In genomic region chr10:34423607-34424325, GRCh38 we compare ENCODE assay signal across 19 cellular contexts.
A peak's percentile ranks its signal among the peaks of the same experiment; 100 is the strongest.
DNase-seq lines count a peak whose midpoint lies in the region; ATAC-seq and FAIRE-seq lines count a peak whose summit lies in the region.
"Had no signal": no experiment of that assay in that cellular context is flagged by ENCODE, and none has a peak within 500 bp of the region (broad histone marks: within the 10 kb centered on the region; RNA-seq: fewer than 3 reads in every experiment).

No MANE protein-coding gene starts in this region.

- no peaks in the 10 kb centered on the region for H3K36me3 ChIP-seq in H7 (replicated peaks; ENCODE audit: control insufficient read depth, insufficient read depth, low read length)
- H3K36me3 ChIP-seq: BLaER1 had no signal

- DNase-seq in RCC 7860 (ENCODE audit: low spot score) (no peak), H7 (no peak)
- no peak for DNase-seq in activated effector memory CD4-positive, alpha-beta T cell treated with anti-CD3 and anti-CD28 coated beads, Interleukin-2, amount 50 U/mL, for 16 hours
- DNase-seq: CD4-positive, alpha-beta T cell; CD8-positive, alpha-beta memory T cell; DMS 273 treated with DMSO at 0.1 percent for 48 hours; DMS79; EL; GF-D8; GOT3; HCEC 1CT had no signal

- FAIRE-seq in G401.6 (lab: Jason Lieb, UNC) = peak; percentile 64
- FAIRE-seq in RCC 7860 (lab: Jason Lieb, UNC) = peak; percentile 68
- FAIRE-seq in islet of Langerhans (lab: Jason Lieb, UNC) = peak; percentile 72
- FAIRE-seq: D721Med, GM12891, GM18507, H54 had no signal

- ATAC-seq in GM19452 (IDR thresholded peaks at IDR 0.05; ENCODE audit: unreplicated experiment) = no peak

- H3K4me3 ChIP-seq in H7 (ENCODE audit: insufficient read depth, low read depth, low read length) = no peak overlapping the region
- H3K4me3 ChIP-seq: BLaER1 had no signal

- no peaks in the 10 kb centered on the region for H3K27me3 ChIP-seq in H7 (ENCODE audit: control insufficient read depth, insufficient read depth, low read length)
- H3K27me3 ChIP-seq: BLaER1 had no signal
